In genomic region chr11:63783925-63784592, GRCh38 we compare ENCODE assay signal across 1 cellular context.
A peak's percentile ranks its signal among the peaks of the same experiment; 100 is the strongest.
TF ChIP-seq lines count a peak whose summit lies in the region.

No MANE protein-coding gene starts in this region.

TF ChIP-seq in HepG2, 621 proteins besides CTCF, POLR2A, EP300 and RAD21 (continued from another document and continues in another):
- TF ChIP-seq ZNF687 (CRISPR knock-in tag; IDR thresholded peaks at IDR 0.05) (peak; percentile 20; the same call in 1 of the 2 replicates), ZNF143 (CRISPR knock-in tag; IDR thresholded peaks at IDR 0.05) (no peak), ZNF879 (CRISPR knock-in tag; IDR thresholded peaks at IDR 0.05) (no peak), ZNF574 (CRISPR knock-in tag; IDR thresholded peaks at IDR 0.05) (0 out of 2 replicates have a peak, but pooled peaks have one; percentile 20), MEIS1 (CRISPR knock-in tag; IDR thresholded peaks at IDR 0.05; ENCODE audit: borderline replicate concordance) (no peak), ZNF841 (CRISPR knock-in tag; IDR thresholded peaks at IDR 0.05; ENCODE audit: borderline replicate concordance) (no peak), XRCC5 (optimal IDR thresholded peaks at IDR 0.05; ENCODE audit: low read length) (no peak), CBX1 (IDR thresholded peaks at IDR 0.05; ENCODE audit: low read depth) (no peak), ZC3H4 (CRISPR knock-in tag; IDR thresholded peaks at IDR 0.05; ENCODE audit: borderline replicate concordance) (no peak), HMG20A (CRISPR knock-in tag; IDR thresholded peaks at IDR 0.05; ENCODE audit: borderline replicate concordance) (no peak), ZBTB7B (CRISPR knock-in tag; IDR thresholded peaks at IDR 0.05) (peak; percentile 42; the same call in 1 of the 2 replicates), ZFX (CRISPR knock-in tag; IDR thresholded peaks at IDR 0.05; ENCODE audit: low read depth) (0 out of 2 replicates have a peak, but pooled peaks have one; percentile 39), PHF8 (CRISPR knock-in tag; IDR thresholded peaks at IDR 0.05) (0 out of 2 replicates have a peak, but pooled peaks have one; percentile 21), HDAC1 (CRISPR knock-in tag; IDR thresholded peaks at IDR 0.05) (0 out of 2 replicates have a peak, but pooled peaks have one; percentile 17), ZNF292 (CRISPR knock-in tag; IDR thresholded peaks at IDR 0.05; ENCODE audit: borderline replicate concordance, low read depth) (peak; percentile 41; the same call in 1 of the 2 replicates), HNF4A (CRISPR knock-in tag; IDR thresholded peaks at IDR 0.05) (peak; percentile 63), ZBTB34 (CRISPR knock-in tag; IDR thresholded peaks at IDR 0.05) (no peak), ELF1 (CRISPR knock-in tag; IDR thresholded peaks at IDR 0.05) (peak; percentile 38; the same call in 1 of the 2 replicates), SAP130 (CRISPR knock-in tag; IDR thresholded peaks at IDR 0.05; ENCODE audit: low read depth) (0 out of 2 replicates have a peak, but pooled peaks have one; percentile 14), ZFP41 (CRISPR knock-in tag; IDR thresholded peaks at IDR 0.05; ENCODE audit: borderline replicate concordance) (no peak), CEBPG (CRISPR knock-in tag; IDR thresholded peaks at IDR 0.05) (0 out of 2 replicates have a peak, but pooled peaks have one; percentile 19), ZNF83 (CRISPR knock-in tag; IDR thresholded peaks at IDR 0.05; ENCODE audit: borderline replicate concordance) (no peak), ZNF350 (CRISPR knock-in tag; IDR thresholded peaks at IDR 0.05; ENCODE audit: borderline replicate concordance, low read depth) (no peak), SMAD3 (CRISPR knock-in tag; IDR thresholded peaks at IDR 0.05) (no peak), SOX6 (IDR thresholded peaks at IDR 0.05) (no peak), SOX6 (CRISPR knock-in tag; IDR thresholded peaks at IDR 0.05) (0 out of 2 replicates have a peak, but pooled peaks have one; percentile 15), BCL6 (CRISPR knock-in tag; IDR thresholded peaks at IDR 0.05) (peak; percentile 10; the same call in 1 of the 2 replicates), ZNF556 (CRISPR knock-in tag; IDR thresholded peaks at IDR 0.05; ENCODE audit: borderline replicate concordance) (no peak), ZMYM3 (CRISPR knock-in tag; IDR thresholded peaks at IDR 0.05) (peak; percentile 35; the same call in 1 of the 2 replicates), DNMT3B (CRISPR knock-in tag; conservative IDR thresholded peaks at IDR 0.05) (no peak), ZNF644 (CRISPR knock-in tag; IDR thresholded peaks at IDR 0.05; ENCODE audit: low read depth) (no peak), POLR2AphosphoS5 (IDR thresholded peaks at IDR 0.05; ENCODE audit: low read depth, low read length) (peak; percentile 37; the same call in 1 of the 2 replicates)
- TF ChIP-seq, protein P1, sequence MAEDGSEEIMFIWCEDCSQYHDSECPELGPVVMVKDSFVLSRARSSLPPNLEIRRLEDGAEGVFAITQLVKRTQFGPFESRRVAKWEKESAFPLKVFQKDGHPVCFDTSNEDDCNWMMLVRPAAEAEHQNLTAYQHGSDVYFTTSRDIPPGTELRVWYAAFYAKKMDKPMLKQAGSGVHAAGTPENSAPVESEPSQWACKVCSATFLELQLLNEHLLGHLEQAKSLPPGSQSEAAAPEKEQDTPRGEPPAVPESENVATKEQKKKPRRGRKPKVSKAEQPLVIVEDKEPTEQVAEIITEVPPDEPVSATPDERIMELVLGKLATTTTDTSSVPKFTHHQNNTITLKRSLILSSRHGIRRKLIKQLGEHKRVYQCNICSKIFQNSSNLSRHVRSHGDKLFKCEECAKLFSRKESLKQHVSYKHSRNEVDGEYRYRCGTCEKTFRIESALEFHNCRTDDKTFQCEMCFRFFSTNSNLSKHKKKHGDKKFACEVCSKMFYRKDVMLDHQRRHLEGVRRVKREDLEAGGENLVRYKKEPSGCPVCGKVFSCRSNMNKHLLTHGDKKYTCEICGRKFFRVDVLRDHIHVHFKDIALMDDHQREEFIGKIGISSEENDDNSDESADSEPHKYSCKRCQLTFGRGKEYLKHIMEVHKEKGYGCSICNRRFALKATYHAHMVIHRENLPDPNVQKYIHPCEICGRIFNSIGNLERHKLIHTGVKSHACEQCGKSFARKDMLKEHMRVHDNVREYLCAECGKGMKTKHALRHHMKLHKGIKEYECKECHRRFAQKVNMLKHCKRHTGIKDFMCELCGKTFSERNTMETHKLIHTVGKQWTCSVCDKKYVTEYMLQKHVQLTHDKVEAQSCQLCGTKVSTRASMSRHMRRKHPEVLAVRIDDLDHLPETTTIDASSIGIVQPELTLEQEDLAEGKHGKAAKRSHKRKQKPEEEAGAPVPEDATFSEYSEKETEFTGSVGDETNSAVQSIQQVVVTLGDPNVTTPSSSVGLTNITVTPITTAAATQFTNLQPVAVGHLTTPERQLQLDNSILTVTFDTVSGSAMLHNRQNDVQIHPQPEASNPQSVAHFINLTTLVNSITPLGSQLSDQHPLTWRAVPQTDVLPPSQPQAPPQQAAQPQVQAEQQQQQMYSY (CRISPR knock-in tag; IDR thresholded peaks at IDR 0.05) = no peak
- TF ChIP-seq, protein P2, sequence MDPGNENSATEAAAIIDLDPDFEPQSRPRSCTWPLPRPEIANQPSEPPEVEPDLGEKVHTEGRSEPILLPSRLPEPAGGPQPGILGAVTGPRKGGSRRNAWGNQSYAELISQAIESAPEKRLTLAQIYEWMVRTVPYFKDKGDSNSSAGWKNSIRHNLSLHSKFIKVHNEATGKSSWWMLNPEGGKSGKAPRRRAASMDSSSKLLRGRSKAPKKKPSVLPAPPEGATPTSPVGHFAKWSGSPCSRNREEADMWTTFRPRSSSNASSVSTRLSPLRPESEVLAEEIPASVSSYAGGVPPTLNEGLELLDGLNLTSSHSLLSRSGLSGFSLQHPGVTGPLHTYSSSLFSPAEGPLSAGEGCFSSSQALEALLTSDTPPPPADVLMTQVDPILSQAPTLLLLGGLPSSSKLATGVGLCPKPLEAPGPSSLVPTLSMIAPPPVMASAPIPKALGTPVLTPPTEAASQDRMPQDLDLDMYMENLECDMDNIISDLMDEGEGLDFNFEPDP (CRISPR knock-in tag; conservative IDR thresholded peaks at IDR 0.05) = no peak
- TF ChIP-seq, protein P3, sequence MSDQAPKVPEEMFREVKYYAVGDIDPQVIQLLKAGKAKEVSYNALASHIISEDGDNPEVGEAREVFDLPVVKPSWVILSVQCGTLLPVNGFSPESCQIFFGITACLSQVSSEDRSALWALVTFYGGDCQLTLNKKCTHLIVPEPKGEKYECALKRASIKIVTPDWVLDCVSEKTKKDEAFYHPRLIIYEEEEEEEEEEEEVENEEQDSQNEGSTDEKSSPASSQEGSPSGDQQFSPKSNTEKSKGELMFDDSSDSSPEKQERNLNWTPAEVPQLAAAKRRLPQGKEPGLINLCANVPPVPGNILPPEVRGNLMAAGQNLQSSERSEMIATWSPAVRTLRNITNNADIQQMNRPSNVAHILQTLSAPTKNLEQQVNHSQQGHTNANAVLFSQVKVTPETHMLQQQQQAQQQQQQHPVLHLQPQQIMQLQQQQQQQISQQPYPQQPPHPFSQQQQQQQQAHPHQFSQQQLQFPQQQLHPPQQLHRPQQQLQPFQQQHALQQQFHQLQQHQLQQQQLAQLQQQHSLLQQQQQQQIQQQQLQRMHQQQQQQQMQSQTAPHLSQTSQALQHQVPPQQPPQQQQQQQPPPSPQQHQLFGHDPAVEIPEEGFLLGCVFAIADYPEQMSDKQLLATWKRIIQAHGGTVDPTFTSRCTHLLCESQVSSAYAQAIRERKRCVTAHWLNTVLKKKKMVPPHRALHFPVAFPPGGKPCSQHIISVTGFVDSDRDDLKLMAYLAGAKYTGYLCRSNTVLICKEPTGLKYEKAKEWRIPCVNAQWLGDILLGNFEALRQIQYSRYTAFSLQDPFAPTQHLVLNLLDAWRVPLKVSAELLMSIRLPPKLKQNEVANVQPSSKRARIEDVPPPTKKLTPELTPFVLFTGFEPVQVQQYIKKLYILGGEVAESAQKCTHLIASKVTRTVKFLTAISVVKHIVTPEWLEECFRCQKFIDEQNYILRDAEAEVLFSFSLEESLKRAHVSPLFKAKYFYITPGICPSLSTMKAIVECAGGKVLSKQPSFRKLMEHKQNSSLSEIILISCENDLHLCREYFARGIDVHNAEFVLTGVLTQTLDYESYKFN (CRISPR knock-in tag; conservative IDR thresholded peaks at IDR 0.05) = 0 out of 2 replicates have a peak, but pooled peaks have one; percentile 17
- TF ChIP-seq, protein P4, sequence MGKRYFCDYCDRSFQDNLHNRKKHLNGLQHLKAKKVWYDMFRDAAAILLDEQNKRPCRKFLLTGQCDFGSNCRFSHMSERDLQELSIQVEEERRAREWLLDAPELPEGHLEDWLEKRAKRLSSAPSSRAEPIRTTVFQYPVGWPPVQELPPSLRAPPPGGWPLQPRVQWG (CRISPR knock-in tag; IDR thresholded peaks at IDR 0.05; ENCODE audit: borderline replicate concordance, low read depth) = no peak
- TF ChIP-seq, protein P5, sequence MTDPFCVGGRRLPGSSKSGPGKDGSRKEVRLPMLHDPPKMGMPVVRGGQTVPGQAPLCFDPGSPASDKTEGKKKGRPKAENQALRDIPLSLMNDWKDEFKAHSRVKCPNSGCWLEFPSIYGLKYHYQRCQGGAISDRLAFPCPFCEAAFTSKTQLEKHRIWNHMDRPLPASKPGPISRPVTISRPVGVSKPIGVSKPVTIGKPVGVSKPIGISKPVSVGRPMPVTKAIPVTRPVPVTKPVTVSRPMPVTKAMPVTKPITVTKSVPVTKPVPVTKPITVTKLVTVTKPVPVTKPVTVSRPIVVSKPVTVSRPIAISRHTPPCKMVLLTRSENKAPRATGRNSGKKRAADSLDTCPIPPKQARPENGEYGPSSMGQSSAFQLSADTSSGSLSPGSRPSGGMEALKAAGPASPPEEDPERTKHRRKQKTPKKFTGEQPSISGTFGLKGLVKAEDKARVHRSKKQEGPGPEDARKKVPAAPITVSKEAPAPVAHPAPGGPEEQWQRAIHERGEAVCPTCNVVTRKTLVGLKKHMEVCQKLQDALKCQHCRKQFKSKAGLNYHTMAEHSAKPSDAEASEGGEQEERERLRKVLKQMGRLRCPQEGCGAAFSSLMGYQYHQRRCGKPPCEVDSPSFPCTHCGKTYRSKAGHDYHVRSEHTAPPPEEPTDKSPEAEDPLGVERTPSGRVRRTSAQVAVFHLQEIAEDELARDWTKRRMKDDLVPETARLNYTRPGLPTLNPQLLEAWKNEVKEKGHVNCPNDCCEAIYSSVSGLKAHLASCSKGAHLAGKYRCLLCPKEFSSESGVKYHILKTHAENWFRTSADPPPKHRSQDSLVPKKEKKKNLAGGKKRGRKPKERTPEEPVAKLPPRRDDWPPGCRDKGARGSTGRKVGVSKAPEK (CRISPR knock-in tag; IDR thresholded peaks at IDR 0.05; ENCODE audit: borderline replicate concordance) = no peak
- TF ChIP-seq, protein P6, sequence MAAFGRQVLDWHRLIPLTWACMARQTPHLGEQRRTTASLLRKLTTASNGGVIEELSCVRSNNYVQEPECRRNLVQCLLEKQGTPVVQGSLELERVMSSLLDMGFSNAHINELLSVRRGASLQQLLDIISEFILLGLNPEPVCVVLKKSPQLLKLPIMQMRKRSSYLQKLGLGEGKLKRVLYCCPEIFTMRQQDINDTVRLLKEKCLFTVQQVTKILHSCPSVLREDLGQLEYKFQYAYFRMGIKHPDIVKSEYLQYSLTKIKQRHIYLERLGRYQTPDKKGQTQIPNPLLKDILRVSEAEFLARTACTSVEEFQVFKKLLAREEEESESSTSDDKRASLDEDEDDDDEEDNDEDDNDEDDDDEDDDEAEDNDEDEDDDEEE (CRISPR knock-in tag; IDR thresholded peaks at IDR 0.05) = no peak
